8 cellular contexts compared by ENCODE assay signal in genomic region chr3:138186216-138186615, GRCh38. TPM values are rescaled to one million over a fixed set of nuclear protein-coding genes. Genes with fewer than 3 reads are reported as not detected.
DNase-seq lines count a peak whose midpoint lies in the region; ATAC-seq and TF ChIP-seq lines count a peak whose summit lies in the region.

No MANE protein-coding gene starts in this region.

- H3K27me3 Mint-ChIP-seq in neural crest cell (ENCODE audit: low read depth): peaks cover 51% of the 10 kb centered on the region

- H3K27me3 ChIP-seq in DOHH2 (ENCODE audit: control insufficient read depth, low read length): peaks cover 23% of the 10 kb centered on the region
- no peaks in the 10 kb centered on the region for H3K27me3 ChIP-seq in aorta (ENCODE audit: control insufficient read depth in 1 of 2, insufficient read depth in 2 of 2, low read length in 1 of 2)

- peaks cover 34% of the 10 kb centered on the region for H3K4me1 Mint-ChIP-seq in neural crest cell

- no peak for TF ChIP-seq CTCF in DOHH2 (IDR thresholded peaks at IDR 0.05; ENCODE audit: low read depth, low read length, poor library complexity, severe bottlenecking)
- TF ChIP-seq CTCF in coronary artery (IDR thresholded peaks at IDR 0.05): no peak
- no peak for TF ChIP-seq CTCF in neural crest cell (conservative IDR thresholded peaks at IDR 0.05)

- no peaks in the 10 kb centered on the region for H4K20me1 ChIP-seq in DOHH2 (ENCODE audit: control insufficient read depth, insufficient read depth, low read depth, low read length)

- H3K9me3 ChIP-seq in DOHH2 (ENCODE audit: control insufficient read depth, insufficient read depth, low read length) (no peaks in the 10 kb centered on the region), aorta (ENCODE audit: control insufficient read depth, low read length) (no peaks in the 10 kb centered on the region)

- no peaks in the 10 kb centered on the region for H3K9me2 ChIP-seq in DOHH2 (replicated peaks; ENCODE audit: control insufficient read depth, low read length)

- H3K9me3 Mint-ChIP-seq in neural crest cell: no peaks in the 10 kb centered on the region

- H3K4me2 ChIP-seq in DOHH2 (ENCODE audit: low read length): peak overlapping the region; percentile 69

- H3K36me3 ChIP-seq in DOHH2 (ENCODE audit: control insufficient read depth, low read length) (peaks cover 16% of the 10 kb centered on the region), aorta (ENCODE audit: control insufficient read depth in 1 of 2, insufficient read depth in 2 of 2, low read length in 1 of 2) (no peaks in the 10 kb centered on the region)

- WGBS in aorta, 2 donors: 85 to 88% methylated on average over 2 of the region's 2 CpGs

- DNase-seq in NAMALWA (ENCODE audit: low spot score): peak; percentile 21
- no peak for DNase-seq in coronary artery (ENCODE audit: low spot score)
- no peak for DNase-seq in neural crest cell (ENCODE audit: low read depth, low spot score)
- DNase-seq in dedifferentiated amniotic fluid mesenchymal stem cell (ENCODE audit: extremely low spot score): no peak
- DNase-seq in aorta: no peak

- no peak overlapping the region for H3K27ac Mint-ChIP-seq in neural crest cell (ENCODE audit: unreplicated experiment)

- intact Hi-C loops in aorta (cut with DNase I): no loop called here

- H3K4me3 ChIP-seq in DOHH2 (ENCODE audit: low read length): peak overlapping the region; percentile 91
- H3K4me3 ChIP-seq in coronary artery: peak overlapping the region; percentile 97
- peak overlapping the region in 1 of 2 donors; percentile 78 for H3K4me3 ChIP-seq in aorta (ENCODE audit: low read length in 2 of 2)

- H3K4me1 ChIP-seq in DOHH2 (ENCODE audit: control insufficient read depth, low read length): peaks cover 26% of the 10 kb centered on the region
- peaks cover 0 to 3% of the 10 kb centered on the region in 2 donors for H3K4me1 ChIP-seq in aorta (ENCODE audit: control insufficient read depth in 1 of 2, insufficient read depth in 2 of 2, low read length in 2 of 2)

- H3K27ac ChIP-seq in DOHH2 (ENCODE audit: low read depth, low read length) (no peak overlapping the region), coronary artery (no peak overlapping the region), aorta (ENCODE audit: low read depth in 1 of 2, low read length in 2 of 2) (no peak overlapping the region)

- H3K79me2 ChIP-seq in DOHH2 (ENCODE audit: control insufficient read depth, low read length): peaks cover 40% of the 10 kb centered on the region

- no peaks in the 10 kb centered on the region for H3K36me3 Mint-ChIP-seq in neural crest cell (ENCODE audit: low read depth)

- no peaks in the 10 kb centered on the region; the same call in 1 of the 2 replicates for H3F3A ChIP-seq in DOHH2 (ENCODE audit: control insufficient read depth, insufficient read depth)

- H3K4me3 Mint-ChIP-seq in neural crest cell: peak overlapping the region; percentile 98

- ATAC-seq in aorta (ENCODE audit: low FRiP score) (no peak), GM18517 (IDR thresholded peaks at IDR 0.05; ENCODE audit: unreplicated experiment) (no peak), GM18502 (IDR thresholded peaks at IDR 0.05; ENCODE audit: poor library complexity, unreplicated experiment) (no peak)

RNA-seq across cellular contexts. Expression of gene ARMC8, which starts 0.9 kb away (rescaled TPM):
- total RNA-seq in neural crest cell: 40.0 and 50.7 TPM in 2 replicates
- 10 to 100 TPM; 52.6 to 59.7 TPM for total RNA-seq in aorta
- 10 to 100 TPM; 18.2 to 30.4 TPM for polyA plus RNA-seq in aorta

RNA-seq across cellular contexts. Expression of gene DBR1, which starts 11.5 kb away (rescaled TPM):
- 23.0 and 25.6 TPM in 2 replicates for total RNA-seq in neural crest cell
- 10 to 100 TPM; 11.1 to 15.3 TPM for total RNA-seq in aorta
- 1 to 10 TPM; 5.5 to 9.9 TPM for polyA plus RNA-seq in aorta

RNA-seq across cellular contexts. Expression of gene A4GNT, which starts 54.0 kb away (rescaled TPM):
- total RNA-seq in neural crest cell (not detected in 2 replicates), aorta (not detected)
- not detected for polyA plus RNA-seq in aorta
